ENCODE assay signal across 1 cellular context in the genomic region with DNA sequence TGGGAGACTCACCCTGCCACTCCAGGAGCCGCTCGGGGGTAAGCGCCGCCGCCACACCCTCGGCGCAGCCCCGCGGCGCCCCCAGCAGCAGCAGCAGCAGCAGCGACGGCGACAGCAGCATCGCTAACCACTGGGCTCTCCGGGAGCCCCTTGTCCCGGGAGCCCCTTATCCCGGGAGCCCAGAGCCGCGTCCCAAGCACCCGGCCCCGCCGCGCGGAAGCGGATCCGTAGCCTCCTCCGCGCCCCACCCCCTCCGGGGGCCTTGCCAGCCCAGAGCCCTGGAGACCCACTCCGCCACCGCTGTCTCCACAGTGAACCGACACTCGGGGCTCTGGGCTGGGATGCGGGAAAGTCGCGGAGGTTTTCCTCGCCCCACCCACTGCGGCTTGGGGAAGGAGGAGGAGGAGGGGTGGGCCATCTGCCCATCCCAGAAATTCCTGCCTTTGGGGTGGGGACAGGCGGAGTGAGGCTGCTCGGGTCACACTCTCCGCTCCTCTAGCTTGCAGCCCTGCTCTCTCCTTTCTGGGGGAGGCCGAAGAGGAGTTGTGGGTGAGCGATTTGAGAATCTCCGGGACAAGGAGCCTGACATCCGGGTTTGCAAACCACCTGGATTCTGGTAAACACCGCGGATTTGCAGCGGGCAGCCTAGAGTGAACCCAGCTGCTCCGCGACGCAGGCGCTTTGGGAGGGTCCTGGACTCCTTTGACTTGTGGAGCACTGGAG.
TF ChIP-seq lines count a peak whose summit lies in the region.

A gene (minus strand): TSS at position 333 of the 723 bp plus-strand sequence. CDS start 212 bp downstream, at position 121.

TF ChIP-seq in SK-N-SH, 30 proteins besides CTCF, POLR2A, EP300 and RAD21 (continued from another document):
- TF ChIP-seq, protein P1, sequence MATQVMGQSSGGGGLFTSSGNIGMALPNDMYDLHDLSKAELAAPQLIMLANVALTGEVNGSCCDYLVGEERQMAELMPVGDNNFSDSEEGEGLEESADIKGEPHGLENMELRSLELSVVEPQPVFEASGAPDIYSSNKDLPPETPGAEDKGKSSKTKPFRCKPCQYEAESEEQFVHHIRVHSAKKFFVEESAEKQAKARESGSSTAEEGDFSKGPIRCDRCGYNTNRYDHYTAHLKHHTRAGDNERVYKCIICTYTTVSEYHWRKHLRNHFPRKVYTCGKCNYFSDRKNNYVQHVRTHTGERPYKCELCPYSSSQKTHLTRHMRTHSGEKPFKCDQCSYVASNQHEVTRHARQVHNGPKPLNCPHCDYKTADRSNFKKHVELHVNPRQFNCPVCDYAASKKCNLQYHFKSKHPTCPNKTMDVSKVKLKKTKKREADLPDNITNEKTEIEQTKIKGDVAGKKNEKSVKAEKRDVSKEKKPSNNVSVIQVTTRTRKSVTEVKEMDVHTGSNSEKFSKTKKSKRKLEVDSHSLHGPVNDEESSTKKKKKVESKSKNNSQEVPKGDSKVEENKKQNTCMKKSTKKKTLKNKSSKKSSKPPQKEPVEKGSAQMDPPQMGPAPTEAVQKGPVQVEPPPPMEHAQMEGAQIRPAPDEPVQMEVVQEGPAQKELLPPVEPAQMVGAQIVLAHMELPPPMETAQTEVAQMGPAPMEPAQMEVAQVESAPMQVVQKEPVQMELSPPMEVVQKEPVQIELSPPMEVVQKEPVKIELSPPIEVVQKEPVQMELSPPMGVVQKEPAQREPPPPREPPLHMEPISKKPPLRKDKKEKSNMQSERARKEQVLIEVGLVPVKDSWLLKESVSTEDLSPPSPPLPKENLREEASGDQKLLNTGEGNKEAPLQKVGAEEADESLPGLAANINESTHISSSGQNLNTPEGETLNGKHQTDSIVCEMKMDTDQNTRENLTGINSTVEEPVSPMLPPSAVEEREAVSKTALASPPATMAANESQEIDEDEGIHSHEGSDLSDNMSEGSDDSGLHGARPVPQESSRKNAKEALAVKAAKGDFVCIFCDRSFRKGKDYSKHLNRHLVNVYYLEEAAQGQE (IDR thresholded peaks at IDR 0.05; ENCODE audit: low read depth, low read length): no peak
- TF ChIP-seq MXI1 (IDR thresholded peaks at IDR 0.05; ENCODE audit: low read depth, low read length): no peak
- TF ChIP-seq TEAD4 (IDR thresholded peaks at IDR 0.05; ENCODE audit: borderline replicate concordance, insufficient read depth): no peak
- TF ChIP-seq TAF1 (IDR thresholded peaks at IDR 0.05; ENCODE audit: borderline replicate concordance, low read depth, low read length): no peak
- TF ChIP-seq POLR2AphosphoS5 (IDR thresholded peaks at IDR 0.05; ENCODE audit: low read depth, low read length): no peak
- TF ChIP-seq JUND (IDR thresholded peaks at IDR 0.05): no peak
- TF ChIP-seq RCOR1 (IDR thresholded peaks at IDR 0.05; ENCODE audit: low read length): no peak
- TF ChIP-seq RXRA (IDR thresholded peaks at IDR 0.05; ENCODE audit: borderline replicate concordance, low read depth): no peak
- TF ChIP-seq, protein P2, sequence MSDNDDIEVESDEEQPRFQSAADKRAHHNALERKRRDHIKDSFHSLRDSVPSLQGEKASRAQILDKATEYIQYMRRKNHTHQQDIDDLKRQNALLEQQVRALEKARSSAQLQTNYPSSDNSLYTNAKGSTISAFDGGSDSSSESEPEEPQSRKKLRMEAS (IDR thresholded peaks at IDR 0.05; ENCODE audit: low read depth): no peak
- no peak for TF ChIP-seq GATA2 (CRISPR knock-in tag; IDR thresholded peaks at IDR 0.05)
- no peak for TF ChIP-seq RFX5 (IDR thresholded peaks at IDR 0.05; ENCODE audit: low read length)
- TF ChIP-seq, protein P3, sequence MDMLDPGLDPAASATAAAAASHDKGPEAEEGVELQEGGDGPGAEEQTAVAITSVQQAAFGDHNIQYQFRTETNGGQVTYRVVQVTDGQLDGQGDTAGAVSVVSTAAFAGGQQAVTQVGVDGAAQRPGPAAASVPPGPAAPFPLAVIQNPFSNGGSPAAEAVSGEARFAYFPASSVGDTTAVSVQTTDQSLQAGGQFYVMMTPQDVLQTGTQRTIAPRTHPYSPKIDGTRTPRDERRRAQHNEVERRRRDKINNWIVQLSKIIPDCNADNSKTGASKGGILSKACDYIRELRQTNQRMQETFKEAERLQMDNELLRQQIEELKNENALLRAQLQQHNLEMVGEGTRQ (IDR thresholded peaks at IDR 0.05; ENCODE audit: borderline replicate concordance, low read depth, low read length): no peak
